In the genomic region with DNA sequence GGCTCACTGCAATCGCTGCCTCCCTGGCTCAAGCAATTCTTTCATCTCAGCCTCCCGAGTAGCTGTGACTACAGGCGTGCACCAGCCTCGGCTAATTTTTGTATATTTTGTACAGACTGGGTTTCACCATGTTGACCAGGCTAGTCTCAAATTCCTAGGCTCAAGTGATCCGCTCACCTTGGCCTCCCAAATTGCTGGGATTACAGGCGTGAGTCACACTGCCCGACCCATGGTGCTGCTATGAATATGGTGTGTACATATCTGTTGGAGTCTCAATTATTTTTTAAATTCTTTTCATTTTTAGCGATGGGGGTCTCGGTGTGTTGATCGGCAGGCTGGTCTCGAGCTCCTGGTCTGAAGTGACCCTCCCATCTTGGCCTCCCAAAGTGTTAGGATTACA, we compare ENCODE assay signal across 26 cellular contexts.
DNase-seq lines count a peak whose midpoint lies in the region; ATAC-seq, FAIRE-seq and TF ChIP-seq lines count a peak whose summit lies in the region.
"Had no signal": no experiment of that assay in that cellular context is flagged by ENCODE, and none has a peak within 500 bp of the region (broad histone marks: within the 10 kb centered on the region; RNA-seq: fewer than 3 reads in every experiment).

No MANE protein-coding gene starts in this region.

- H3K27ac ChIP-seq in HepG2 (ENCODE audit: extremely low read length, insufficient read depth, low read length) (no peak overlapping the region), right lobe of liver (no peak overlapping the region)
- H3K27ac ChIP-seq: 22Rv1, BLaER1 had no signal

- ATAC-seq in HepG2 (no peak), right lobe of liver (no peak), esophagus mucosa (peak; percentile 63)
- ATAC-seq: GM12878 had no signal

- peak overlapping the region; percentile 25 for H3K27ac Mint-ChIP-seq in type B pancreatic cell
- H3K27ac Mint-ChIP-seq: CD14-positive monocyte; CD4-positive, CD25-positive, alpha-beta regulatory T cell; CD8-positive, alpha-beta memory T cell had no signal

- H3K9ac ChIP-seq in HepG2 (ENCODE audit: insufficient read depth, low read depth, low read length), result no peak overlapping the region
- H3K9ac ChIP-seq: BLaER1 had no signal

- H3K9me3 ChIP-seq in HepG2 (ENCODE audit: low read length) (no peaks in the 10 kb centered on the region), right lobe of liver (no peaks in the 10 kb centered on the region)
- H3K9me3 ChIP-seq: BE2C had no signal

- no peaks in the 10 kb centered on the region for H3K36me3 Mint-ChIP-seq in type B pancreatic cell
- H3K36me3 Mint-ChIP-seq: CD14-positive monocyte; CD4-positive, alpha-beta memory T cell; CD4-positive, CD25-positive, alpha-beta regulatory T cell had no signal

- 56% methylated on average over 7 of the region's 11 CpGs for WGBS in HepG2 (ENCODE audit: low lambda C conversion rate)
- WGBS in right lobe of liver (ENCODE audit: insufficient coverage, low coverage, low lambda C conversion rate, missing lambda C conversion rate), result 74% methylated on average over 6 of the region's 11 CpGs

- CTCF ChIA-PET in HepG2 (lab: Yijun Ruan, JAX; ENCODE audit: low intra/inter-chr PET ratio, low total read pairs), result no interaction called here

- no peak overlapping the region for H2AFZ ChIP-seq in HepG2 (ENCODE audit: low read length)

- intact Hi-C loops in HepG2 (cut with micrococcal nuclease; ENCODE audit: unreplicated experiment) (no loop called here), right lobe of liver (cut with DNase I) (no loop called here)

- H3K4me2 ChIP-seq in HepG2 (ENCODE audit: low read depth, low read length), result no peak overlapping the region
- H3K4me2 ChIP-seq: BLaER1 had no signal

- H3K4me3 Mint-ChIP-seq in type B pancreatic cell, result no peak overlapping the region
- H3K4me3 Mint-ChIP-seq: CD14-positive monocyte; CD4-positive, alpha-beta memory T cell; CD4-positive, CD25-positive, alpha-beta regulatory T cell; CD8-positive, alpha-beta memory T cell had no signal

- peaks cover 21% of the 10 kb centered on the region for H3K4me1 Mint-ChIP-seq in type B pancreatic cell (ENCODE audit: unreplicated experiment)

- POLR2A ChIA-PET in HepG2 (lab: Yijun Ruan, JAX), result no interaction called here

- in situ Hi-C loops in HepG2 (cut with HindIII; ENCODE audit: extremely low pct_ligation_motif_present, low pct_unique_long_range_greater_than_20kb), result no loop called here

- H3K4me1 ChIP-seq in HepG2 (ENCODE audit: insufficient read depth, low read length) (no peaks in the 10 kb centered on the region), right lobe of liver (no peaks in the 10 kb centered on the region)
- H3K4me1 ChIP-seq: BE2C had no signal

- TF ChIP-seq RAD21 in HepG2 (CRISPR knock-in tag; IDR thresholded peaks at IDR 0.05), result no peak

- H3K27me3 ChIP-seq in HepG2 (ENCODE audit: control insufficient read depth in 1 of 2, insufficient read depth in 2 of 2, low read length in 2 of 2) (no peaks in the 10 kb centered on the region), right lobe of liver (no peaks in the 10 kb centered on the region)
- H3K27me3 ChIP-seq: BE2C, BLaER1 had no signal

- TF ChIP-seq EP300 in HepG2 (IDR thresholded peaks at IDR 0.05; ENCODE audit: low read depth in 2 of 2, low read length in 2 of 2) (no peak), HepG2 (CRISPR knock-in tag; IDR thresholded peaks at IDR 0.05; ENCODE audit: borderline replicate concordance) (no peak)

- peak; percentile 30 for FAIRE-seq in HepG2 (lab: Jason Lieb, UNC)
- FAIRE-seq: GM12878, GM12892, GM18507 had no signal

- peaks cover 10% of the 10 kb centered on the region for H3K27me3 Mint-ChIP-seq in type B pancreatic cell
- H3K27me3 Mint-ChIP-seq: CD4-positive, alpha-beta memory T cell; CD4-positive, CD25-positive, alpha-beta regulatory T cell had no signal

- TF ChIP-seq CTCF in HepG2 (CRISPR knock-in tag; IDR thresholded peaks at IDR 0.05) (no peak), right lobe of liver (IDR thresholded peaks at IDR 0.05) (no peak), type B pancreatic cell (conservative IDR thresholded peaks at IDR 0.05) (no peak)

- H3K36me3 ChIP-seq in HepG2 (replicated peaks in 1 of 2; ENCODE audit: control insufficient read depth in 1 of 2, insufficient read depth in 2 of 2, low read length in 2 of 2), result no peaks in the 10 kb centered on the region
- H3K36me3 ChIP-seq in right lobe of liver, result no peaks in the 10 kb centered on the region
- H3K36me3 ChIP-seq: BE2C, BLaER1 had no signal

- BruUV-seq in HepG2 (replicated peaks; lab: Mats Ljungman, UMichigan), result no TSS peak

- TF ChIP-seq POLR2A in HepG2 (IDR thresholded peaks at IDR 0.05; ENCODE audit: insufficient read depth in 1 of 2, low read depth in 2 of 2, low read length in 2 of 2), result no peak
- no peak for TF ChIP-seq POLR2A in right lobe of liver (IDR thresholded peaks at IDR 0.05)

- H3K79me2 ChIP-seq in HepG2 (ENCODE audit: insufficient read depth, low read length), result no peaks in the 10 kb centered on the region

- DNase-seq in HepG2 (ENCODE audit: low spot score) (no peak), right lobe of liver (no peak), type B pancreatic cell (ENCODE audit: extremely low spot score, unreplicated experiment) (no peak)
- DNase-seq in activated CD8-positive, alpha-beta memory T cell treated with anti-CD3 and anti-CD28 coated beads, Interleukin-2, amount 50 U/mL, for 4 hours, result no peak
- DNase-seq in activated CD4-positive, alpha-beta T cell treated with anti-CD3 and anti-CD28 coated beads, Interleukin-2, amount 50 U/mL, for 4 hours, result no peak
- DNase-seq: ACHN; BE2C; C1 segment of cervical spinal cord; CD4-positive, alpha-beta memory T cell; CD4-positive, CD25-positive, alpha-beta regulatory T cell; CD8-positive, alpha-beta memory T cell; COR-L47; DMS 273 treated with DMSO at 0.1 percent for 48 hours; DMS153; DMS53; DMS79; DND-41; EL; GDM1 had no signal

- H4K20me1 ChIP-seq in HepG2 (ENCODE audit: insufficient read depth, low read length), result no peaks in the 10 kb centered on the region
- H4K20me1 ChIP-seq: BLaER1 had no signal

- H3K4me3 ChIP-seq in HepG2 (replicated peaks in 1 of 3; ENCODE audit: insufficient read depth in 1 of 3, low read depth in 2 of 3, low read length in 3 of 3), result no peak overlapping the region
- no peak overlapping the region for H3K4me3 ChIP-seq in right lobe of liver
- H3K4me3 ChIP-seq: BLaER1, GM12878 had no signal

- H3K9me3 Mint-ChIP-seq in type B pancreatic cell, result no peaks in the 10 kb centered on the region
- H3K9me3 Mint-ChIP-seq: CD4-positive, alpha-beta memory T cell; CD4-positive, CD25-positive, alpha-beta regulatory T cell; CD8-positive, alpha-beta memory T cell had no signal

TF ChIP-seq in HepG2, 621 proteins besides CTCF, POLR2A, EP300 and RAD21:
- TF ChIP-seq GLI4 (CRISPR knock-in tag; IDR thresholded peaks at IDR 0.05; ENCODE audit: borderline replicate concordance), result no peak
- TF ChIP-seq ZNF496 (CRISPR knock-in tag; IDR thresholded peaks at IDR 0.05; ENCODE audit: insufficient replicate concordance), result no peak
- no peak for TF ChIP-seq ZNF746 (CRISPR knock-in tag; IDR thresholded peaks at IDR 0.05)
- TF ChIP-seq TP53 (CRISPR knock-in tag; conservative IDR thresholded peaks at IDR 0.05), result no peak
- no peak for TF ChIP-seq MYC (CRISPR knock-in tag; IDR thresholded peaks at IDR 0.05; ENCODE audit: borderline replicate concordance)
